ENCODE assay signal across 19 cellular contexts in genomic region chr5:137567226-137567625, GRCh38.
"Had no signal": no experiment of that assay in that cellular context is flagged by ENCODE, and none has a peak within 500 bp of the region (broad histone marks: within the 10 kb centered on the region; RNA-seq: fewer than 3 reads in every experiment).

No MANE protein-coding gene starts in this region.

- H3K27ac ChIP-seq: gastroesophageal sphincter, hepatocyte, pancreas, prostate gland, right lobe of liver, suprapubic skin had no signal

- H3K36me3 Mint-ChIP-seq: naive thymus-derived CD4-positive, alpha-beta T cell; stimulated activated effector memory CD8-positive, alpha-beta T cell treated with anti-CD3 and anti-CD28 coated beads, Interleukin-12 subunit alpha, Interleukin-12 subunit beta, amount 100 ng/mL, for 72 hours; type B pancreatic cell had no signal

- H3K4me1 Mint-ChIP-seq: stimulated activated effector memory CD8-positive, alpha-beta T cell treated with anti-CD3 and anti-CD28 coated beads, Interleukin-12 subunit alpha, Interleukin-12 subunit beta, amount 100 ng/mL, for 72 hours had no signal

- H3K36me3 ChIP-seq: gastroesophageal sphincter, pancreas, prostate gland, right lobe of liver, suprapubic skin, thyroid gland had no signal

- H3K9me3 Mint-ChIP-seq: naive thymus-derived CD4-positive, alpha-beta T cell; stimulated activated effector memory CD8-positive, alpha-beta T cell treated with anti-CD3 and anti-CD28 coated beads, Interleukin-12 subunit alpha, Interleukin-12 subunit beta, amount 100 ng/mL, for 72 hours; type B pancreatic cell had no signal

- H3K4me1 ChIP-seq: gastroesophageal sphincter, pancreas, prostate gland, right lobe of liver had no signal

- H3K27ac Mint-ChIP-seq: naive thymus-derived CD4-positive, alpha-beta T cell; stimulated activated effector memory CD8-positive, alpha-beta T cell treated with anti-CD3 and anti-CD28 coated beads, Interleukin-12 subunit alpha, Interleukin-12 subunit beta, amount 100 ng/mL, for 72 hours; type B pancreatic cell had no signal

- ATAC-seq: esophagus mucosa; gastroesophageal sphincter; left colon; naive thymus-derived CD4-positive, alpha-beta T cell; right lobe of liver; stimulated activated effector memory CD8-positive, alpha-beta T cell treated with anti-CD3 and anti-CD28 coated beads, Interleukin-12 subunit alpha, Interleukin-12 subunit beta, amount 100 ng/mL, for 72 hours; stimulated activated naive CD8-positive, alpha-beta T cell treated with anti-CD3 and anti-CD28 coated beads, Interleukin-15, Interleukin-2, amounts not matched to agents 100 U/mL and 50 U/mL, for 24 hours had no signal

- H3K27me3 ChIP-seq: pancreas, right lobe of liver, thyroid gland had no signal

- H3K9me3 ChIP-seq: gastroesophageal sphincter, pancreas, prostate gland, right lobe of liver, suprapubic skin, thyroid gland had no signal

- DNase-seq: effector memory CD4-positive, alpha-beta T cell; foreskin fibroblast; glutamatergic neuron; left colon; mammary epithelial cell; naive thymus-derived CD4-positive, alpha-beta T cell; pancreas; right lobe of liver; stimulated activated CD4-positive, alpha-beta T cell treated with anti-CD3 and anti-CD28 coated beads, Interleukin-4, amount 100 ng/mL, for 1 hour; stimulated activated CD8-positive, alpha-beta memory T cell treated with anti-CD3 and anti-CD28 coated beads, Interleukin-4, amount 100 ng/mL, for 48 hours; stimulated activated naive CD8-positive, alpha-beta T cell treated with anti-CD3 and anti-CD28 coated beads, Interleukin-15, Interleukin-2, amounts not matched to agents 100 U/mL and 50 U/mL, for 24 hours had no signal

- H3K4me3 Mint-ChIP-seq: naive thymus-derived CD4-positive, alpha-beta T cell; stimulated activated effector memory CD8-positive, alpha-beta T cell treated with anti-CD3 and anti-CD28 coated beads, Interleukin-12 subunit alpha, Interleukin-12 subunit beta, amount 100 ng/mL, for 72 hours; type B pancreatic cell had no signal

- H3K4me3 ChIP-seq: gastroesophageal sphincter, hepatocyte, pancreas, prostate gland, right lobe of liver, suprapubic skin, thyroid gland had no signal
